ENCODE assay signal across 1 cellular context in genomic region chr12:123094349-123095073, GRCh38.
TF ChIP-seq lines count a peak whose summit lies in the region.

No MANE protein-coding gene starts in this region.

TF ChIP-seq in HepG2, 621 proteins besides CTCF, POLR2A, EP300 and RAD21 (continued from another document and continues in another):
- TF ChIP-seq HBP1 (CRISPR knock-in tag; IDR thresholded peaks at IDR 0.05; ENCODE audit: low read depth) (no peak), FOSL1 (CRISPR knock-in tag; IDR thresholded peaks at IDR 0.05; ENCODE audit: borderline replicate concordance) (peak; percentile 90), RARA (CRISPR knock-in tag; IDR thresholded peaks at IDR 0.05) (peak; percentile 89), RARG (CRISPR knock-in tag; IDR thresholded peaks at IDR 0.05; ENCODE audit: low read depth) (no peak), RBAK (CRISPR knock-in tag; IDR thresholded peaks at IDR 0.05) (no peak), PATZ1 (CRISPR knock-in tag; IDR thresholded peaks at IDR 0.05) (peak; percentile 52), ZXDC (CRISPR knock-in tag; IDR thresholded peaks at IDR 0.05) (no peak), NFIC (IDR thresholded peaks at IDR 0.05; ENCODE audit: low read length) (no peak), GATA4 (IDR thresholded peaks at IDR 0.05; ENCODE audit: borderline replicate concordance, low read depth) (0 out of 2 replicates have a peak, but pooled peaks have one; percentile 23), ZNF609 (CRISPR knock-in tag; IDR thresholded peaks at IDR 0.05; ENCODE audit: borderline replicate concordance) (no peak), BCL6 (CRISPR knock-in tag; IDR thresholded peaks at IDR 0.05) (peak; percentile 76), NFYB (CRISPR knock-in tag; IDR thresholded peaks at IDR 0.05) (no peak), ZC3H13 (CRISPR knock-in tag; IDR thresholded peaks at IDR 0.05) (no peak), DRAP1 (CRISPR knock-in tag; IDR thresholded peaks at IDR 0.05) (peak; percentile 25; the same call in 1 of the 2 replicates), ZNF546 (CRISPR knock-in tag; conservative IDR thresholded peaks at IDR 0.05) (no peak), ZNF747 (CRISPR knock-in tag; IDR thresholded peaks at IDR 0.05; ENCODE audit: borderline replicate concordance) (no peak), SOX5 (CRISPR knock-in tag; IDR thresholded peaks at IDR 0.05; ENCODE audit: borderline replicate concordance) (peak; percentile 53; the same call in 1 of the 2 replicates), GATAD1 (CRISPR knock-in tag; IDR thresholded peaks at IDR 0.05) (peak; percentile 58; the same call in 1 of the 2 replicates), NKX3-1 (CRISPR knock-in tag; IDR thresholded peaks at IDR 0.05) (no peak), ZBTB33 (CRISPR knock-in tag; IDR thresholded peaks at IDR 0.05) (no peak), DPF2 (CRISPR knock-in tag; IDR thresholded peaks at IDR 0.05; ENCODE audit: borderline replicate concordance, low read depth) (peak; percentile 39; the same call in 1 of the 2 replicates), TEAD3 (CRISPR knock-in tag; optimal IDR thresholded peaks at IDR 0.05; ENCODE audit: borderline replicate concordance) (peak; percentile 64), PITX1 (CRISPR knock-in tag; IDR thresholded peaks at IDR 0.05) (no peak), MIXL1 (CRISPR knock-in tag; IDR thresholded peaks at IDR 0.05) (peak; percentile 57; the same call in 1 of the 2 replicates), FOXK1 (CRISPR knock-in tag; IDR thresholded peaks at IDR 0.05; ENCODE audit: borderline replicate concordance, low read depth) (0 out of 2 replicates have a peak, but pooled peaks have one; percentile 19), RERE (CRISPR knock-in tag; IDR thresholded peaks at IDR 0.05; ENCODE audit: low read depth) (no peak), ZNF543 (CRISPR knock-in tag; IDR thresholded peaks at IDR 0.05) (no peak), ZNF687 (CRISPR knock-in tag; IDR thresholded peaks at IDR 0.05) (peak; percentile 76), ZFX (CRISPR knock-in tag; IDR thresholded peaks at IDR 0.05; ENCODE audit: low read depth) (peak; percentile 54), CREM (IDR thresholded peaks at IDR 0.05) (peak; percentile 48), CREM (CRISPR knock-in tag; IDR thresholded peaks at IDR 0.05) (no peak), SP1 (IDR thresholded peaks at IDR 0.05) (no peak), SP1 (CRISPR knock-in tag; IDR thresholded peaks at IDR 0.05) (no peak), ZNF354B (CRISPR knock-in tag; IDR thresholded peaks at IDR 0.05) (no peak), ZNF350 (CRISPR knock-in tag; IDR thresholded peaks at IDR 0.05; ENCODE audit: borderline replicate concordance, low read depth) (peak; percentile 15; the same call in 1 of the 2 replicates), RFXANK (CRISPR knock-in tag; IDR thresholded peaks at IDR 0.05) (no peak), FOXO1 (CRISPR knock-in tag; IDR thresholded peaks at IDR 0.05) (peak; percentile 47; the same call in 1 of the 2 replicates)
